24 cellular contexts compared by ENCODE assay signal in the genomic region with DNA sequence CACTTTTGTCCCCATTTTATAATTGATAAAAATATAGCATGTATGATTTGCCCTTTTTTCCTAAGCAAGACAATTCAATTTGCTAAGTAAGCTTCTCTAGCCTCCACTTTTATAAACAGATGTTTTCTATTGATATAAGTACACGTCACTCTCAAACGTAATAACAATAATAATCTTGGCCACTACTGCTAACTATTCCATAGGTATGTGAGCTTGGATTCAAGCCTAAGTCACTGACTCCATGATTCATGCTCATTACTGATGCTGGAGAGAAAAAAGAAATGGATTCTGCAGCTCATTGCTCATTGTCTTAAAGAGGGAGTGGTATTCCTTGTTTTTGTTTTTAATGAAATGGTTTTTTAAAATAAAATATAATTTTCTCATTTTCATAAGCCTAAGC.
A peak's percentile ranks its signal among the peaks of the same experiment; 100 is the strongest.
DNase-seq lines count a peak whose midpoint lies in the region; TF ChIP-seq lines count a peak whose summit lies in the region.
"Had no signal": no experiment of that assay in that cellular context is flagged by ENCODE, and none has a peak within 500 bp of the region (broad histone marks: within the 10 kb centered on the region; RNA-seq: fewer than 3 reads in every experiment).

No MANE protein-coding gene starts in this region.

- H3K36me3 ChIP-seq in BJ (ENCODE audit: control insufficient read depth, insufficient read depth, low read length) (no peaks in the 10 kb centered on the region), OCI-LY7 (ENCODE audit: insufficient read depth, low read length) (peaks cover 4% of the 10 kb centered on the region; the same call in 1 of the 2 replicates)
- H3K36me3 ChIP-seq: suprapubic skin, vagina, WERI-Rb-1 had no signal

- intact Hi-C loops in OCI-LY7 (cut with micrococcal nuclease; ENCODE audit: unreplicated experiment) = no loop called here

- no peak overlapping the region for H2AFZ ChIP-seq in OCI-LY7 (ENCODE audit: low read length)
- H2AFZ ChIP-seq: GM23338 had no signal

- CTCF ChIA-PET in BJ (lab: Yijun Ruan, JAX) = no interaction called here
- CTCF ChIA-PET in OCI-LY7 (lab: Charles Lee; ENCODE audit: unreplicated experiment) = no interaction called here

- peaks cover 9% of the 10 kb centered on the region; the same call in 1 of the 2 replicates for H3K9me3 ChIP-seq in OCI-LY7 (ENCODE audit: low read length)
- H3K9me3 ChIP-seq: suprapubic skin, vagina had no signal

- no peaks in the 10 kb centered on the region for H3K9me2 ChIP-seq in OCI-LY7 (ENCODE audit: insufficient read depth, low read length)

- no peaks in the 10 kb centered on the region for H3K27me3 ChIP-seq in BJ (ENCODE audit: control insufficient read depth, insufficient read depth, low read length)
- H3K27me3 ChIP-seq: suprapubic skin, vagina had no signal

- H3K4me1 ChIP-seq in OCI-LY7 (ENCODE audit: insufficient read depth, low read length, poor library complexity, severe bottlenecking) = peaks cover 3% of the 10 kb centered on the region
- H3K4me1 ChIP-seq: suprapubic skin, vagina had no signal

- BruUV-seq in OCI-LY7 (replicated peaks; lab: Mats Ljungman, UMichigan) = no TSS peak

- H4K20me1 ChIP-seq in OCI-LY7 (ENCODE audit: insufficient read depth, low read length) = no peaks in the 10 kb centered on the region

- no peak for TF ChIP-seq CTCF in BJ (IDR thresholded peaks at IDR 0.05; ENCODE audit: insufficient read depth, low read depth, low read length)
- TF ChIP-seq CTCF in OCI-LY7 (conservative IDR thresholded peaks at IDR 0.05; ENCODE audit: low read length) = no peak

- H3K4me3 ChIP-seq in BJ (ENCODE audit: low read depth, low read length) (no peak overlapping the region), OCI-LY7 (ENCODE audit: low read depth, low read length, poor library complexity, severe bottlenecking) (no peak overlapping the region)
- H3K4me3 ChIP-seq: GM23338, suprapubic skin, vagina had no signal

- no peak overlapping the region for H3K4me2 ChIP-seq in OCI-LY7 (ENCODE audit: low read length)
- H3K4me2 ChIP-seq: GM23338 had no signal

- DNase-seq in BJ (ENCODE audit: low read depth) (peak; percentile 29), NCI-H446 (lab: John Stamatoyannopoulos, UW) (peak; percentile 32 to 68), epithelial cell of prostate (ENCODE audit: low read depth, low spot score) (peak; percentile 22), kidney tubule cell (ENCODE audit: low spot score) (peak; percentile 37), NOMO-1 (lab: John Stamatoyannopoulos, UW; ENCODE audit: unreplicated experiment in 2 of 2) (no peak), SKM-1 treated with dmso at 0.1 percent for 144 hours (lab: John Stamatoyannopoulos, UW; ENCODE audit: unreplicated experiment) (no peak), OCI-LY7 (ENCODE audit: low spot score) (no peak), NCI-H82 treated with DMSO at 0.1 percent for 48 hours (lab: John Stamatoyannopoulos, UW; ENCODE audit: unreplicated experiment) (no peak)
- DNase-seq: activated CD4-positive, alpha-beta T cell treated with anti-CD3 and anti-CD28 coated beads, Interleukin-2, amount 50 U/mL, for 4 hours; activated naive CD4-positive, alpha-beta T cell; amygdala; DND-41; endodermal cell; NCI-H1105 treated with DMSO at 0.1 percent for 48 hours; NCI-H2081 treated with DMSO at 0.1 percent for 48 hours; NCI-H526; nucleus accumbens; retina; SIG-M5; T-helper 2 cell; WERI-Rb-1 had no signal

- POLR2A ChIA-PET in BJ (lab: Charles Lee) = no interaction called here
- POLR2A ChIA-PET in OCI-LY7 (lab: Charles Lee) = interaction anchor here (0.5 to 1.6 kb wide), 3 partner anchors 12 to 1716 kb away, joined by 3 read pairs; no protein-coding TSS in a partner anchor

- H3K27ac ChIP-seq in epithelial cell of prostate = no peak overlapping the region
- H3K27ac ChIP-seq in OCI-LY7 (ENCODE audit: low read depth, low read length, poor library complexity, severe bottlenecking) = no peak overlapping the region
- H3K27ac ChIP-seq: suprapubic skin, vagina, WERI-Rb-1 had no signal

- no peaks in the 10 kb centered on the region for H3K79me2 ChIP-seq in OCI-LY7 (ENCODE audit: insufficient read depth, low read depth, low read length)

Comparison
In these comparisons a context has a peak if more than half of its experiments do, and no peak if none do; other contexts are left out.
1. DNase-seq: peak in BJ (single experiment), NCI-H446 (2 of 2), epithelial cell of prostate (single experiment) and kidney tubule cell (single experiment); none in NOMO-1 (0 of 2), SKM-1 treated with dmso at 0.1 percent for 144 hours (single experiment), OCI-LY7 (single experiment) and NCI-H82 treated with DMSO at 0.1 percent for 48 hours (single experiment).